In genomic region chr2:27092696-27093429, GRCh38 we compare ENCODE assay signal across 19 cellular contexts. TPM values are rescaled to one million over a fixed set of nuclear protein-coding genes. Genes with fewer than 3 reads are reported as not detected.
DNase-seq lines count a peak whose midpoint lies in the region; FAIRE-seq and TF ChIP-seq lines count a peak whose summit lies in the region.
"Had no signal": no experiment of that assay in that cellular context is flagged by ENCODE, and none has a peak within 500 bp of the region (broad histone marks: within the 10 kb centered on the region; RNA-seq: fewer than 3 reads in every experiment).

No MANE protein-coding gene starts in this region.

- no peak overlapping the region for H3K4me3 ChIP-seq in small intestine (ENCODE audit: low read depth in 1 of 2, low read length in 2 of 2)
- no peak overlapping the region for H3K4me3 ChIP-seq in spleen
- H3K4me3 ChIP-seq: ascending aorta, lower lobe of right lung, ovary had no signal

- H3K36me3 Mint-ChIP-seq in endothelial cell (ENCODE audit: low read depth, unreplicated experiment): no peaks in the 10 kb centered on the region

- no peaks in the 10 kb centered on the region for H3K9me3 ChIP-seq in small intestine (ENCODE audit: control insufficient read depth, low read depth)
- H3K9me3 ChIP-seq in spleen: no peaks in the 10 kb centered on the region
- H3K9me3 ChIP-seq: ascending aorta, lower lobe of right lung, ovary had no signal

- H3K27ac Mint-ChIP-seq in endothelial cell (ENCODE audit: unreplicated experiment): peak overlapping the region; percentile 64
- H3K27ac Mint-ChIP-seq: activated naive CD4-positive, alpha-beta T cell treated with anti-CD3 and anti-CD28 coated beads for 36 hours had no signal

- peaks cover 0 to 11% of the 10 kb centered on the region in 2 donors for H3K4me1 ChIP-seq in small intestine (ENCODE audit: control insufficient read depth in 2 of 2, insufficient read depth in 1 of 2, low read depth in 1 of 2, low read length in 1 of 2)
- peaks cover 0 to 21% (median 14%) of the 10 kb centered on the region in 6 donors for H3K4me1 ChIP-seq in spleen

- H3K9me3 Mint-ChIP-seq in endothelial cell (ENCODE audit: unreplicated experiment): no peaks in the 10 kb centered on the region
- H3K9me3 Mint-ChIP-seq: activated naive CD4-positive, alpha-beta T cell treated with anti-CD3 and anti-CD28 coated beads for 36 hours had no signal

- H3K27me3 ChIP-seq in small intestine (ENCODE audit: control insufficient read depth in 2 of 2, insufficient read depth in 2 of 2, low read length in 2 of 2): no peaks in the 10 kb centered on the region
- H3K27me3 ChIP-seq in spleen (replicated peaks in 1 of 7): no peaks in the 10 kb centered on the region
- H3K27me3 ChIP-seq: ascending aorta, ovary had no signal

- no peak for TF ChIP-seq POLR2A in spleen (IDR thresholded peaks at IDR 0.05)

- H3K36me3 ChIP-seq in small intestine (ENCODE audit: control insufficient read depth in 2 of 2, insufficient read depth in 2 of 2, low read length in 2 of 2): peaks cover 0 to 9% of the 10 kb centered on the region in 2 donors
- no peaks in the 10 kb centered on the region for H3K36me3 ChIP-seq in spleen
- H3K36me3 ChIP-seq: ascending aorta, lower lobe of right lung, ovary had no signal

- intact Hi-C loops in spleen (cut with DNase I; ENCODE audit: low total_unique reads): no loop called here

- H3K4me1 Mint-ChIP-seq in endothelial cell (ENCODE audit: unreplicated experiment): peaks cover 15% of the 10 kb centered on the region

- peak overlapping the region; percentile 52 to 83 for H3K27ac ChIP-seq in small intestine (ENCODE audit: low read depth in 1 of 2, low read length in 1 of 2)
- H3K27ac ChIP-seq in spleen: no peak overlapping the region
- H3K27ac ChIP-seq: ascending aorta, lower lobe of right lung, ovary had no signal

- no peak overlapping the region for H3K4me3 Mint-ChIP-seq in endothelial cell (ENCODE audit: unreplicated experiment)
- H3K4me3 Mint-ChIP-seq: activated naive CD4-positive, alpha-beta T cell treated with anti-CD3 and anti-CD28 coated beads for 36 hours had no signal

- DNase-seq in HUDEP-2 (lab: John Stamatoyannopoulos, UW; ENCODE audit: unreplicated experiment in 76 of 76) (peak in 39 of 76 experiments; percentile 6 to 58 (median 22)), endothelial cell (ENCODE audit: low spot score) (no peak), small intestine (peak; percentile 98), spleen (no peak), medulla oblongata (ENCODE audit: extremely low spot score) (no peak)
- no peak for DNase-seq in activated T-cell treated with anti-CD3 and anti-CD28 coated beads, Interleukin-2, amount 50 U/mL, for 48 hours
- DNase-seq: activated CD4-positive, alpha-beta T cell treated with anti-CD3 and anti-CD28 coated beads, Interleukin-2, amount 50 U/mL, for 4 hours; activated naive CD4-positive, alpha-beta T cell treated with anti-CD3 and anti-CD28 coated beads for 36 hours; activated T-cell treated with anti-CD3 and anti-CD28 coated beads, Interleukin-2, amount 50 U/mL, for 1 hour; COR-L47; effector memory CD4-positive, alpha-beta T cell; lower lobe of right lung; NCI-H1048; NCI-H2029 treated with DMSO at 0.1 percent for 48 hours had no signal

- WGBS in small intestine, 3 donors: 20 to 52% (median 29%) methylated on average over 10 of the region's 10 CpGs
- WGBS in spleen, 5 donors: 61 to 77% (median 71%) methylated on average over 9 to 10 of the region's 10 CpGs

- TF ChIP-seq CTCF in endothelial cell (IDR thresholded peaks at IDR 0.05; ENCODE audit: unreplicated experiment) (no peak), spleen (IDR thresholded peaks at IDR 0.05 in 8 of 11, conservative IDR thresholded peaks at IDR 0.05 in 3 of 11) (no peak)

- no peak for FAIRE-seq in small intestine (lab: Jason Lieb, UNC)
- FAIRE-seq: GM19239, H54, urothelium cell line had no signal

- H3K27me3 Mint-ChIP-seq in endothelial cell (ENCODE audit: unreplicated experiment): peaks cover 14% of the 10 kb centered on the region

RNA-seq across cellular contexts. Expression of gene KHK, which starts 6.3 kb away (rescaled TPM):
- 1.4 TPM for total RNA-seq in endothelial cell (ENCODE audit: unreplicated experiment)
- polyA plus RNA-seq in small intestine: 100 to 1,000 TPM; 225 to 643 (median 533) TPM
- total RNA-seq in spleen: 1 to 10 TPM; 3.3 to 8.3 (median 3.6) TPM
- polyA plus RNA-seq in spleen: 1 to 10 TPM; 3.3 to 6.4 (median 4.4) TPM

RNA-seq across cellular contexts. Expression of gene EMILIN1, which starts 14.4 kb away (rescaled TPM):
- total RNA-seq in endothelial cell (ENCODE audit: unreplicated experiment) (2.1 TPM), spleen (100 to 1,000 TPM in 6 of 7 donors, 10 to 100 TPM in 1; 62.5 to 152 (median 112) TPM)
- polyA plus RNA-seq in small intestine (10 to 100 TPM in 1 of 3 donors, 1 to 10 TPM in 1, under 1 TPM in 1; 0.67 to 23.0 (median 3.8) TPM), spleen (10 to 100 TPM; 18.3 to 71.4 (median 40.7) TPM)

RNA-seq across cellular contexts. Expression of gene OST4, which starts 21.4 kb away (rescaled TPM):
- total RNA-seq in endothelial cell (ENCODE audit: unreplicated experiment) (379 TPM), spleen (100 to 1,000 TPM; 197 to 292 (median 235) TPM)
- polyA plus RNA-seq in small intestine (100 to 1,000 TPM; 386 to 477 (median 407) TPM), spleen (100 to 1,000 TPM; 418 to 556 (median 523) TPM)

RNA-seq across cellular contexts. Expression of gene CGREF1, which starts 26.1 kb away (rescaled TPM):
- not detected for total RNA-seq in endothelial cell (ENCODE audit: unreplicated experiment)
- 1 to 10 TPM; 3.8 to 5.2 (median 3.8) TPM for polyA plus RNA-seq in small intestine
- under 1 TPM in 4 of 7 donors, not detected in 3; 0.27 to 0.82 (median 0.47) TPM for total RNA-seq in spleen
- polyA plus RNA-seq in spleen: under 1 TPM; 0.17 to 0.61 (median 0.42) TPM

RNA-seq across cellular contexts. Expression of gene ABHD1, which starts 30.8 kb away (rescaled TPM):
- total RNA-seq in endothelial cell (ENCODE audit: unreplicated experiment) (0.31 TPM), spleen (1 to 10 TPM in 1 of 7 donors, under 1 TPM in 5, not detected in 1; 0.38 to 1.6 (median 0.58) TPM)
- polyA plus RNA-seq in small intestine (under 1 TPM in 1 of 3 donors, not detected in 2; 0.25 TPM), spleen (under 1 TPM; 0.42 to 0.80 (median 0.71) TPM)
- total RNA-seq: ascending aorta had no signal

Comparison
In these comparisons a context has a peak if more than half of its experiments do, and no peak if none do; other contexts are left out.
1. DNase-seq: peak in HUDEP-2 (39 of 76) and small intestine (single experiment); none in endothelial cell (single experiment), spleen (single experiment), activated T-cell treated with anti-CD3 and anti-CD28 coated beads, Interleukin-2, amount 50 U/mL, for 48 hours (0 of 2) and medulla oblongata (single experiment).
2. H3K27ac ChIP-seq: peak in small intestine (2 of 2); none in spleen (0 of 8).
3. RNA of gene EMILIN1, which starts 14.4 kb away (total RNA-seq): 62.5 to 152 TPM in spleen; 2.1 TPM in endothelial cell (single experiment); every median in the first group is over 10 times any median in the second.